Comparison of ENCODE assay signal across 8 cellular contexts in genomic region chr5:37723147-37723961, GRCh38.
DNase-seq lines count a peak whose midpoint lies in the region; ATAC-seq and TF ChIP-seq lines count a peak whose summit lies in the region.

No MANE protein-coding gene starts in this region.

- WGBS in heart right ventricle, 2 donors, result 85 to 88% methylated on average over 8 of the region's 8 CpGs
- 84 to 88% methylated on average over 8 of the region's 8 CpGs for WGBS in testis, 2 donors

- H3K36me3 ChIP-seq in left ventricle myocardium inferior, result peaks cover 47% of the 10 kb centered on the region
- peaks cover 0 to 68% (median 6%) of the 10 kb centered on the region in 9 donors for H3K36me3 ChIP-seq in heart right ventricle
- H3K36me3 ChIP-seq in testis (ENCODE audit: low read depth, missing control alignments), result no peaks in the 10 kb centered on the region

- peak; percentile 27 for TF ChIP-seq CTCF in left ventricle myocardium inferior (IDR thresholded peaks at IDR 0.05; ENCODE audit: borderline replicate concordance)
- peak in 4 of 9 donors; percentile 8 to 34 (median 18) for TF ChIP-seq CTCF in heart right ventricle (IDR thresholded peaks at IDR 0.05)
- peak; percentile 62 for TF ChIP-seq CTCF in fibroblast of villous mesenchyme (IDR thresholded peaks at IDR 0.05; ENCODE audit: insufficient read depth, low read depth, low read length)
- no peak for TF ChIP-seq CTCF in testis (IDR thresholded peaks at IDR 0.05)

- no peak for TF ChIP-seq POLR2A in testis (IDR thresholded peaks at IDR 0.05)

- H3K4me3 ChIP-seq in left ventricle myocardium inferior, result no peak overlapping the region
- H3K4me3 ChIP-seq in heart right ventricle, result no peak overlapping the region
- no peak overlapping the region for H3K4me3 ChIP-seq in fibroblast of villous mesenchyme (ENCODE audit: low read depth, low read length)
- H3K4me3 ChIP-seq in testis, result no peak overlapping the region

- DNase-seq in left ventricle myocardium inferior (no peak), heart right ventricle (no peak), RPMI8226 (peak; percentile 15), fibroblast of villous mesenchyme (ENCODE audit: low read depth) (no peak), testis (peak; percentile 26), AG08395 (ENCODE audit: low spot score) (no peak)
- no peak for DNase-seq in activated effector memory CD4-positive, alpha-beta T cell treated with Interleukin-2 at 50 U/mL for 16 hours

- no peak for ATAC-seq in heart right ventricle
- no peak for ATAC-seq in GM19351 (IDR thresholded peaks at IDR 0.05; ENCODE audit: unreplicated experiment)

- no peaks in the 10 kb centered on the region for H3K9me3 ChIP-seq in left ventricle myocardium inferior (replicated peaks)
- H3K9me3 ChIP-seq in heart right ventricle, result no peaks in the 10 kb centered on the region
- no peaks in the 10 kb centered on the region for H3K9me3 ChIP-seq in testis

- H3K4me1 ChIP-seq in left ventricle myocardium inferior (peaks cover 2% of the 10 kb centered on the region), heart right ventricle (peaks cover 0 to 25% (median under 1%) of the 10 kb centered on the region in 9 donors), testis (peaks cover under 1% of the 10 kb centered on the region)

- no peak overlapping the region for H3K27ac ChIP-seq in left ventricle myocardium inferior (replicated peaks)
- peak overlapping the region in 1 of 10 donors; percentile 23 for H3K27ac ChIP-seq in heart right ventricle
- H3K27ac ChIP-seq in testis, result no peak overlapping the region

- intact Hi-C loops in left ventricle myocardium inferior (cut with micrococcal nuclease), result no loop called here
- intact Hi-C loops in heart right ventricle (cut with DNase I), result no loop called here
- intact Hi-C loops in testis (cut with DNase I; ENCODE audit: low total_unique reads), result no loop called here

- no peaks in the 10 kb centered on the region for H3K27me3 ChIP-seq in left ventricle myocardium inferior (ENCODE audit: low read depth)
- H3K27me3 ChIP-seq in heart right ventricle, result no peaks in the 10 kb centered on the region
- no peaks in the 10 kb centered on the region for H3K27me3 ChIP-seq in testis

Comparison
In these comparisons a context has a peak if more than half of its experiments do, and no peak if none do; other contexts are left out.
1. DNase-seq: peak in RPMI8226 (single experiment) and testis (single experiment); none in left ventricle myocardium inferior (single experiment), heart right ventricle (0 of 2), fibroblast of villous mesenchyme (single experiment), AG08395 (single experiment) and activated effector memory CD4-positive, alpha-beta T cell treated with Interleukin-2 at 50 U/mL for 16 hours (single experiment).
2. CTCF ChIP-seq: peak in left ventricle myocardium inferior (single experiment) and fibroblast of villous mesenchyme (single experiment); none in testis (0 of 3).